In genomic region chr18:42893991-42894390, GRCh38 we compare ENCODE assay signal across 16 cellular contexts.
"Had no signal": no experiment of that assay in that cellular context is flagged by ENCODE, and none has a peak within 500 bp of the region (broad histone marks: within the 10 kb centered on the region; RNA-seq: fewer than 3 reads in every experiment).

No MANE protein-coding gene starts in this region.

- H3K9me3 ChIP-seq: esophagus muscularis mucosa, spleen, transverse colon had no signal

- H3K36me3 ChIP-seq: cardiac muscle cell, esophagus muscularis mucosa, spleen, transverse colon had no signal

- H3K4me3 ChIP-seq: cardiac muscle cell, esophagus muscularis mucosa, spleen, transverse colon had no signal

- H3K27ac ChIP-seq: cardiac muscle cell, esophagus muscularis mucosa, spleen, transverse colon had no signal

- ATAC-seq: left cardiac atrium; natural killer cell; sciatic nerve; stimulated activated naive B cell treated with anti-CD40 and anti-IgM and Interleukin-4, amounts not matched to agents 10 μg/mL and 1 μg/mL and 100 μg/mL, for 72 hours; WTC11 had no signal

- DNase-seq: activated CD4-positive, alpha-beta T cell treated with anti-CD3 and anti-CD28 coated beads for 48 hours; activated CD8-positive, alpha-beta memory T cell treated with anti-CD3 and anti-CD28 coated beads for 24 hours; activated naive CD4-positive, alpha-beta T cell treated with anti-CD3 and anti-CD28 coated beads, Interleukin-2, amount 10 ng/mL, durations not matched to agents 7 days and 5 days; activated T-cell treated with anti-CD3 and anti-CD28 coated beads for 4 hours; foreskin fibroblast; head of caudate nucleus; left cardiac atrium; natural killer cell; spleen; stimulated activated CD4-positive, alpha-beta T cell treated with anti-CD3 and anti-CD28 coated beads, Interleukin-1b, Interleukin-23, amount 100 ng/mL, for 48 hours; stimulated activated naive B cell treated with anti-CD40 and anti-IgM and Interleukin-4, amounts not matched to agents 10 μg/mL and 1 μg/mL and 100 μg/mL, for 72 hours; transverse colon had no signal

- H3K27me3 ChIP-seq: cardiac muscle cell, esophagus muscularis mucosa, spleen, transverse colon had no signal

- H3K4me1 ChIP-seq: spleen had no signal
